Comparison of ENCODE assay signal across 8 cellular contexts in the genomic region with DNA sequence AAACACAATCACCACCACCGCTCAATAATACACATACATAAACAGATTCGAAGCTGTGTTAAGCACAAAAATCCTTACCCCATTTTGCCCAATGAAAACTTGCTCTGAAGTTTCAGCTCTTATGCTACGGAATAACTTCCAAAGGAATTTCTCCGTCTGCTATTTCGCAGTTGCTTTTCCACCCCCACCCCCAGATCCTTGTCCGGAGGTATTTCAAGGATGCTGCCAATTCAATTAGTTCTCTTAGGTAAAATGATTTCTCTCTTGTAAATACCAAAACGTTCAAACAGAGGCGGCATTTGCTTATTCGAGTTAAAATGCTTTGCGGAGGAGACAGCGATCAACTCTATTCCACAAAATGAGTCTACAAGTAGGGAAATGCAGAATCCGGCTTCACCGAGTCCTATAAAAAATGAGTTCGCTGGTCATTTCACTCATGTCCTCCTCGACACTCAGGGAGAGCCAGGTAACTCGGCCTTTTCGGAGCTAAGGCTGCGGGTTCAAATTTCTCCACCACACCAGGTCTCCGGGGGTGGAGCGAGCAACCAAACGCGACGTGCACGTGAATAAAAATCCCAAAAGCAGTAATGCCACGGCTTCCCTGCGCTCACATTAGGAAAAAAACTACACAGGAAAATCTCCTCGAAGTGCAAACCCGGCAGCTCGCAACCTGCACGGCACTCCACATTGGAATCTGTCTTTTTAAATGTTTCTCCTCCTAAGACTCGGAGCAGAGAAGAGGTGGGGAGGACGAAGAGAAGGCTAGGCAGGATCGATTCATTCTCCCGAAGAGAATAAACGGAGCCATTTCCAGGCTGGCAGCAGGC. TPM values are rescaled to one million over a fixed set of nuclear protein-coding genes. Genes with fewer than 3 reads are reported as not detected.
A peak's percentile ranks its signal among the peaks of the same experiment; 100 is the strongest.
DNase-seq lines count a peak whose midpoint lies in the region.

No MANE protein-coding gene starts in this region.

- no peaks in the 10 kb centered on the region for H3K9me3 ChIP-seq in skeletal muscle satellite cell (replicated peaks; ENCODE audit: low read length)

- peak overlapping the region; percentile 81 for H3K4me3 ChIP-seq in Jurkat, Clone E6-1 (ENCODE audit: low read length)
- peak overlapping the region; percentile 83 for H3K4me3 ChIP-seq in skeletal muscle satellite cell (ENCODE audit: low read length)

- H3K4me3 Mint-ChIP-seq in activated naive CD8-positive, alpha-beta T cell, result peak overlapping the region; percentile 89

- H3K27me3 ChIP-seq in skeletal muscle satellite cell (ENCODE audit: control insufficient read depth, insufficient read depth, low read length), result no peaks in the 10 kb centered on the region

- peak overlapping the region; percentile 95 for H3K4me2 ChIP-seq in skeletal muscle satellite cell (ENCODE audit: low read length)

- H3K4me1 Mint-ChIP-seq in activated naive CD8-positive, alpha-beta T cell (ENCODE audit: low read depth), result peaks cover 57% of the 10 kb centered on the region

- H3K27ac Mint-ChIP-seq in activated naive CD8-positive, alpha-beta T cell, result peak overlapping the region; percentile 61

- H3K36me3 Mint-ChIP-seq in activated naive CD8-positive, alpha-beta T cell, result peaks cover 3% of the 10 kb centered on the region

- DNase-seq in NCI-H2227 (lab: John Stamatoyannopoulos, UW; ENCODE audit: unreplicated experiment), result peak; percentile 62
- DNase-seq in NCI-H2227 treated with DMSO at 0.1 percent for 48 hours (lab: John Stamatoyannopoulos, UW), result no peak
- DNase-seq in Jurkat, Clone E6-1 (ENCODE audit: low read depth, low spot score), result no peak
- peak; percentile 26 for DNase-seq in hepatic stellate cell (ENCODE audit: low spot score)
- DNase-seq in NK-92 treated with Interleukin-12 subunit alpha and Interleukin-12 subunit beta, amount 100 ng/mL, for 24 hours (lab: John Stamatoyannopoulos, UW), result no peak
- DNase-seq in MV-4-11 (lab: John Stamatoyannopoulos, UW), result no peak

- no peaks in the 10 kb centered on the region for H3K36me3 ChIP-seq in skeletal muscle satellite cell (ENCODE audit: insufficient read depth, low read length)

- H3K27me3 Mint-ChIP-seq in activated naive CD8-positive, alpha-beta T cell, result peaks cover 7% of the 10 kb centered on the region

- H3K4me1 ChIP-seq in skeletal muscle satellite cell (ENCODE audit: control insufficient read depth, insufficient read depth, low read length), result peaks cover 26% of the 10 kb centered on the region

- H3K9ac ChIP-seq in skeletal muscle satellite cell (ENCODE audit: low read depth, low read length), result peak overlapping the region; percentile 98

- H3K9me3 Mint-ChIP-seq in activated naive CD8-positive, alpha-beta T cell (ENCODE audit: low read depth), result no peaks in the 10 kb centered on the region

RNA-seq across cellular contexts. Expression of gene HOMER1, which starts 1.0 kb away (rescaled TPM):
- polyA plus RNA-seq in Jurkat, Clone E6-1 (2012; ENCODE audit: insufficient read depth, insufficient read length), result 15.6 TPM
- 8.5 and 9.9 TPM in 2 replicates for total RNA-seq in skeletal muscle satellite cell (2012; rRNA removed)

Comparison
In these comparisons a context has a peak if more than half of its experiments do, and no peak if none do; other contexts are left out.
1. DNase-seq: peak in NCI-H2227 (single experiment) and hepatic stellate cell (single experiment); none in NCI-H2227 treated with DMSO at 0.1 percent for 48 hours (single experiment), Jurkat, Clone E6-1 (single experiment), NK-92 treated with Interleukin-12 subunit alpha and Interleukin-12 subunit beta, amount 100 ng/mL, for 24 hours (single experiment) and MV-4-11 (single experiment).